ENCODE assay signal across 12 cellular contexts in genomic region chr10:23341004-23341403, GRCh38. TPM values are rescaled to one million over a fixed set of nuclear protein-coding genes. Genes with fewer than 3 reads are reported as not detected.
A peak's percentile ranks its signal among the peaks of the same experiment; 100 is the strongest.
DNase-seq lines count a peak whose midpoint lies in the region; ATAC-seq and TF ChIP-seq lines count a peak whose summit lies in the region.
"Had no signal": no experiment of that assay in that cellular context is flagged by ENCODE, and none has a peak within 500 bp of the region (broad histone marks: within the 10 kb centered on the region; RNA-seq: fewer than 3 reads in every experiment).

No MANE protein-coding gene starts in this region.

- H3K4me1 Mint-ChIP-seq in activated CD8-positive, alpha-beta memory T cell treated with anti-CD3 and anti-CD28 coated beads, Interleukin-2, amount 10 ng/mL, durations not matched to agents 7 days and 5 days: peaks cover 20% of the 10 kb centered on the region
- H3K4me1 Mint-ChIP-seq in nephron progenitor cell: peaks cover 53% of the 10 kb centered on the region

- DNase-seq in activated CD8-positive, alpha-beta memory T cell treated with anti-CD3 and anti-CD28 coated beads, Interleukin-2, amount 10 ng/mL, durations not matched to agents 7 days and 5 days: no peak
- DNase-seq in activated CD8-positive, alpha-beta memory T cell treated with anti-CD3 and anti-CD28 coated beads, Interleukin-2, amount 50 U/mL, for 48 hours: no peak
- no peak for DNase-seq in activated naive CD4-positive, alpha-beta T cell treated with anti-CD3 and anti-CD28 coated beads, Interleukin-2, amount 50 U/mL, for 72 hours (ENCODE audit: low spot score in 2 of 2)
- DNase-seq in nephron progenitor cell (no peak), GM03348 (ENCODE audit: low spot score) (no peak), ACHN (no peak)
- DNase-seq: erythroblast, NCI-H1436 treated with DMSO at 0.1 percent for 48 hours, upper lobe of right lung had no signal

- no peak overlapping the region for H3K4me3 Mint-ChIP-seq in activated CD8-positive, alpha-beta memory T cell treated with anti-CD3 and anti-CD28 coated beads, Interleukin-2, amount 10 ng/mL, durations not matched to agents 7 days and 5 days
- no peak overlapping the region for H3K4me3 Mint-ChIP-seq in nephron progenitor cell
- H3K4me3 Mint-ChIP-seq: T-helper 1 cell treated with Interleukin-12 subunit alpha and Interleukin-12 subunit beta and Interleukin-4 antibody, amounts not matched to agents 30 μg/mL and 1 μg/mL, for 36 hours had no signal

- H3K36me3 Mint-ChIP-seq in activated CD8-positive, alpha-beta memory T cell treated with anti-CD3 and anti-CD28 coated beads, Interleukin-2, amount 10 ng/mL, durations not matched to agents 7 days and 5 days: no peaks in the 10 kb centered on the region
- peaks cover 0 to 7% of the 10 kb centered on the region in 2 donors for H3K36me3 Mint-ChIP-seq in activated naive CD4-positive, alpha-beta T cell treated with anti-CD3 and anti-CD28 coated beads, Interleukin-2, amount 50 U/mL, for 72 hours
- no peaks in the 10 kb centered on the region for H3K36me3 Mint-ChIP-seq in nephron progenitor cell (ENCODE audit: low read depth)

- peaks cover 30% of the 10 kb centered on the region for H3K27me3 Mint-ChIP-seq in activated CD8-positive, alpha-beta memory T cell treated with anti-CD3 and anti-CD28 coated beads, Interleukin-2, amount 10 ng/mL, durations not matched to agents 7 days and 5 days
- peaks cover 6% of the 10 kb centered on the region for H3K27me3 Mint-ChIP-seq in nephron progenitor cell (ENCODE audit: low read depth, poor library complexity)

- H3K27ac Mint-ChIP-seq in activated CD8-positive, alpha-beta memory T cell treated with anti-CD3 and anti-CD28 coated beads, Interleukin-2, amount 10 ng/mL, durations not matched to agents 7 days and 5 days: no peak overlapping the region
- peak overlapping the region; percentile 7 to 66 for H3K27ac Mint-ChIP-seq in activated naive CD4-positive, alpha-beta T cell treated with anti-CD3 and anti-CD28 coated beads, Interleukin-2, amount 50 U/mL, for 72 hours
- peak overlapping the region; percentile 80 for H3K27ac Mint-ChIP-seq in nephron progenitor cell
- H3K27ac Mint-ChIP-seq: T-helper 1 cell treated with Interleukin-12 subunit alpha and Interleukin-12 subunit beta and Interleukin-4 antibody, amounts not matched to agents 30 μg/mL and 1 μg/mL, for 36 hours had no signal

- H3K9me3 Mint-ChIP-seq in activated CD8-positive, alpha-beta memory T cell treated with anti-CD3 and anti-CD28 coated beads, Interleukin-2, amount 10 ng/mL, durations not matched to agents 7 days and 5 days (ENCODE audit: low read depth): no peaks in the 10 kb centered on the region
- peaks cover 3 to 6% of the 10 kb centered on the region in 2 donors for H3K9me3 Mint-ChIP-seq in activated naive CD4-positive, alpha-beta T cell treated with anti-CD3 and anti-CD28 coated beads, Interleukin-2, amount 50 U/mL, for 72 hours
- H3K9me3 Mint-ChIP-seq in nephron progenitor cell: no peaks in the 10 kb centered on the region
- H3K9me3 Mint-ChIP-seq: T-helper 1 cell treated with Interleukin-12 subunit alpha and Interleukin-12 subunit beta and Interleukin-4 antibody, amounts not matched to agents 30 μg/mL and 1 μg/mL, for 36 hours had no signal

- CTCF ChIA-PET in activated CD8-positive, alpha-beta memory T cell treated with anti-CD3 and anti-CD28 coated beads, Interleukin-2, amount 10 ng/mL, durations not matched to agents 7 days and 5 days (lab: Charles Lee): interaction anchor here (1.4 kb wide), 1 partner anchor 16 kb away, joined by 3 read pairs; no protein-coding TSS in a partner anchor

- ATAC-seq in activated CD8-positive, alpha-beta memory T cell treated with anti-CD3 and anti-CD28 coated beads, Interleukin-2, amount 10 ng/mL, durations not matched to agents 7 days and 5 days: peak; percentile 38
- peak; percentile 43 for ATAC-seq in HG03175 (IDR thresholded peaks at IDR 0.05; ENCODE audit: unreplicated experiment)
- peak; percentile 33 to 56 for ATAC-seq in activated naive CD4-positive, alpha-beta T cell treated with anti-CD3 and anti-CD28 coated beads, Interleukin-2, amount 50 U/mL, for 72 hours
- ATAC-seq in HG02678 (IDR thresholded peaks at IDR 0.05; ENCODE audit: unreplicated experiment): no peak
- ATAC-seq: upper lobe of right lung had no signal

- in situ Hi-C loops in ACHN (cut with HindIII; ENCODE audit: low pct_ligation_motif_present, low pct_unique_long_range_greater_than_20kb, low sequenced_read_pairs): no loop called here

- TF ChIP-seq CTCF in nephron progenitor cell (IDR thresholded peaks at IDR 0.05): no peak

RNA-seq across cellular contexts. Expression of gene C10orf67, which starts 3.6 kb away (rescaled TPM):
- under 1 TPM in 1 of 2 experiments, not detected in 1; 0.07 TPM for total RNA-seq in activated CD8-positive, alpha-beta memory T cell treated with anti-CD3 and anti-CD28 coated beads, Interleukin-2, amount 10 ng/mL, durations not matched to agents 7 days and 5 days
- total RNA-seq in activated naive CD4-positive, alpha-beta T cell treated with anti-CD3 and anti-CD28 coated beads, Interleukin-2, amount 50 U/mL, for 72 hours: 1 to 10 TPM in 1 of 2 donors, under 1 TPM in 1; 0.23 to 1.5 TPM
